In the genomic region with DNA sequence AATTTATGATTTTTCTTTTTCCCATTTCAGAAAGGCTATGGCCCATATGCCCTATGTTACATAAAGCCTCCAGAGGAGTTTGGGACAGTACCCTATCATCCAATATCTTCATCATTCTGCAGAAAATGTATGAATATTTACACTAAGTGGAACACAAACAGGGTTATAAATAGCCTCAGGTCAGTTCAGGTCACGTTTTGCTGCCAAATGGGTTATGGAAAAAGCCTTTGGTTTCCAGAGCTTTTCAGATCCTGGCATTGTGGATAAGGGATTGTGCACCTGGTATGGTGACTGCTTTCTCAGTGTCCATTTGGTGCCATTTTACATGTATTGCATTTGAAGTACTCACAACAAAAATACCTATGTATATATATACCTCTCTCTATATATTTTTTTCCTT, we compare ENCODE assay signal across 2 cellular contexts.
TF ChIP-seq lines count a peak whose summit lies in the region.

No MANE protein-coding gene starts in this region.

TF ChIP-seq in SK-N-SH, 30 proteins besides CTCF, POLR2A, EP300 and RAD21 (continued from another document):
- TF ChIP-seq RXRA (IDR thresholded peaks at IDR 0.05; ENCODE audit: borderline replicate concordance, low read depth): no peak
- TF ChIP-seq MXI1 (IDR thresholded peaks at IDR 0.05; ENCODE audit: low read depth, low read length): no peak
- no peak for TF ChIP-seq TCF12 (IDR thresholded peaks at IDR 0.05)
- TF ChIP-seq NRF1 (IDR thresholded peaks at IDR 0.05; ENCODE audit: low read depth, low read length): no peak
- TF ChIP-seq RFX5 (IDR thresholded peaks at IDR 0.05; ENCODE audit: low read length): no peak
- TF ChIP-seq FOXJ3 (CRISPR knock-in tag; IDR thresholded peaks at IDR 0.05): no peak
- no peak for TF ChIP-seq ELF1 (IDR thresholded peaks at IDR 0.05)
- TF ChIP-seq NFIC (IDR thresholded peaks at IDR 0.05; ENCODE audit: borderline replicate concordance): no peak
- no peak for TF ChIP-seq TAF1 (IDR thresholded peaks at IDR 0.05; ENCODE audit: borderline replicate concordance, low read depth, low read length)
- TF ChIP-seq CHD2 (IDR thresholded peaks at IDR 0.05; ENCODE audit: low read length, partially characterized antibody): no peak
- TF ChIP-seq, protein P1, sequence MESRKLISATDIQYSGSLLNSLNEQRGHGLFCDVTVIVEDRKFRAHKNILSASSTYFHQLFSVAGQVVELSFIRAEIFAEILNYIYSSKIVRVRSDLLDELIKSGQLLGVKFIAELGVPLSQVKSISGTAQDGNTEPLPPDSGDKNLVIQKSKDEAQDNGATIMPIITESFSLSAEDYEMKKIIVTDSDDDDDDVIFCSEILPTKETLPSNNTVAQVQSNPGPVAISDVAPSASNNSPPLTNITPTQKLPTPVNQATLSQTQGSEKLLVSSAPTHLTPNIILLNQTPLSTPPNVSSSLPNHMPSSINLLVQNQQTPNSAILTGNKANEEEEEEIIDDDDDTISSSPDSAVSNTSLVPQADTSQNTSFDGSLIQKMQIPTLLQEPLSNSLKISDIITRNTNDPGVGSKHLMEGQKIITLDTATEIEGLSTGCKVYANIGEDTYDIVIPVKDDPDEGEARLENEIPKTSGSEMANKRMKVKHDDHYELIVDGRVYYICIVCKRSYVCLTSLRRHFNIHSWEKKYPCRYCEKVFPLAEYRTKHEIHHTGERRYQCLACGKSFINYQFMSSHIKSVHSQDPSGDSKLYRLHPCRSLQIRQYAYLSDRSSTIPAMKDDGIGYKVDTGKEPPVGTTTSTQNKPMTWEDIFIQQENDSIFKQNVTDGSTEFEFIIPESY (IDR thresholded peaks at IDR 0.05; ENCODE audit: borderline replicate concordance, low read depth): no peak

TF ChIP-seq in SK-N-SH treated with all-trans-retinoic acid at 6 μM for 48 hours, 23 proteins besides CTCF, POLR2A, EP300 and RAD21 (continued from another document):
- TF ChIP-seq, protein P2, sequence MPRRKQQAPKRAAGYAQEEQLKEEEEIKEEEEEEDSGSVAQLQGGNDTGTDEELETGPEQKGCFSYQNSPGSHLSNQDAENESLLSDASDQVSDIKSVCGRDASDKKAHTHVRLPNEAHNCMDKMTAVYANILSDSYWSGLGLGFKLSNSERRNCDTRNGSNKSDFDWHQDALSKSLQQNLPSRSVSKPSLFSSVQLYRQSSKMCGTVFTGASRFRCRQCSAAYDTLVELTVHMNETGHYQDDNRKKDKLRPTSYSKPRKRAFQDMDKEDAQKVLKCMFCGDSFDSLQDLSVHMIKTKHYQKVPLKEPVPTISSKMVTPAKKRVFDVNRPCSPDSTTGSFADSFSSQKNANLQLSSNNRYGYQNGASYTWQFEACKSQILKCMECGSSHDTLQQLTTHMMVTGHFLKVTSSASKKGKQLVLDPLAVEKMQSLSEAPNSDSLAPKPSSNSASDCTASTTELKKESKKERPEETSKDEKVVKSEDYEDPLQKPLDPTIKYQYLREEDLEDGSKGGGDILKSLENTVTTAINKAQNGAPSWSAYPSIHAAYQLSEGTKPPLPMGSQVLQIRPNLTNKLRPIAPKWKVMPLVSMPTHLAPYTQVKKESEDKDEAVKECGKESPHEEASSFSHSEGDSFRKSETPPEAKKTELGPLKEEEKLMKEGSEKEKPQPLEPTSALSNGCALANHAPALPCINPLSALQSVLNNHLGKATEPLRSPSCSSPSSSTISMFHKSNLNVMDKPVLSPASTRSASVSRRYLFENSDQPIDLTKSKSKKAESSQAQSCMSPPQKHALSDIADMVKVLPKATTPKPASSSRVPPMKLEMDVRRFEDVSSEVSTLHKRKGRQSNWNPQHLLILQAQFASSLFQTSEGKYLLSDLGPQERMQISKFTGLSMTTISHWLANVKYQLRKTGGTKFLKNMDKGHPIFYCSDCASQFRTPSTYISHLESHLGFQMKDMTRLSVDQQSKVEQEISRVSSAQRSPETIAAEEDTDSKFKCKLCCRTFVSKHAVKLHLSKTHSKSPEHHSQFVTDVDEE (CRISPR knock-in tag; IDR thresholded peaks at IDR 0.05): no peak
- no peak for TF ChIP-seq SNAI2 (CRISPR knock-in tag; IDR thresholded peaks at IDR 0.05)
- no peak for TF ChIP-seq RARB (CRISPR knock-in tag; IDR thresholded peaks at IDR 0.05)
- no peak for TF ChIP-seq GLIS3 (CRISPR knock-in tag; IDR thresholded peaks at IDR 0.05)
- no peak for TF ChIP-seq ARNTL (CRISPR knock-in tag; IDR thresholded peaks at IDR 0.05; ENCODE audit: borderline replicate concordance, low read depth)
- no peak for TF ChIP-seq ESRRG (CRISPR knock-in tag; IDR thresholded peaks at IDR 0.05)
- TF ChIP-seq CSDC2 (CRISPR knock-in tag; IDR thresholded peaks at IDR 0.05): no peak
- TF ChIP-seq OSR1 (CRISPR knock-in tag; IDR thresholded peaks at IDR 0.05): no peak
- TF ChIP-seq ZNF8 (CRISPR knock-in tag; IDR thresholded peaks at IDR 0.05): no peak
- TF ChIP-seq ZNF70 (CRISPR knock-in tag; IDR thresholded peaks at IDR 0.05): no peak
- TF ChIP-seq, protein P3, sequence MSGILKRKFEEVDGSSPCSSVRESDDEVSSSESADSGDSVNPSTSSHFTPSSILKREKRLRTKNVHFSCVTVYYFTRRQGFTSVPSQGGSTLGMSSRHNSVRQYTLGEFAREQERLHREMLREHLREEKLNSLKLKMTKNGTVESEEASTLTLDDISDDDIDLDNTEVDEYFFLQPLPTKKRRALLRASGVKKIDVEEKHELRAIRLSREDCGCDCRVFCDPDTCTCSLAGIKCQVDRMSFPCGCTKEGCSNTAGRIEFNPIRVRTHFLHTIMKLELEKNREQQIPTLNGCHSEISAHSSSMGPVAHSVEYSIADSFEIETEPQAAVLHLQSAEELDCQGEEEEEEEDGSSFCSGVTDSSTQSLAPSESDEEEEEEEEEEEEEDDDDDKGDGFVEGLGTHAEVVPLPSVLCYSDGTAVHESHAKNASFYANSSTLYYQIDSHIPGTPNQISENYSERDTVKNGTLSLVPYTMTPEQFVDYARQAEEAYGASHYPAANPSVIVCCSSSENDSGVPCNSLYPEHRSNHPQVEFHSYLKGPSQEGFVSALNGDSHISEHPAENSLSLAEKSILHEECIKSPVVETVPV (CRISPR knock-in tag; IDR thresholded peaks at IDR 0.05): no peak
- TF ChIP-seq ZC3H10 (CRISPR knock-in tag; IDR thresholded peaks at IDR 0.05): no peak
- no peak for TF ChIP-seq TCF4 (CRISPR knock-in tag; IDR thresholded peaks at IDR 0.05; ENCODE audit: borderline replicate concordance)
- no peak for TF ChIP-seq ZFP30 (CRISPR knock-in tag; IDR thresholded peaks at IDR 0.05)
